19 cellular contexts compared by ENCODE assay signal in the genomic region with DNA sequence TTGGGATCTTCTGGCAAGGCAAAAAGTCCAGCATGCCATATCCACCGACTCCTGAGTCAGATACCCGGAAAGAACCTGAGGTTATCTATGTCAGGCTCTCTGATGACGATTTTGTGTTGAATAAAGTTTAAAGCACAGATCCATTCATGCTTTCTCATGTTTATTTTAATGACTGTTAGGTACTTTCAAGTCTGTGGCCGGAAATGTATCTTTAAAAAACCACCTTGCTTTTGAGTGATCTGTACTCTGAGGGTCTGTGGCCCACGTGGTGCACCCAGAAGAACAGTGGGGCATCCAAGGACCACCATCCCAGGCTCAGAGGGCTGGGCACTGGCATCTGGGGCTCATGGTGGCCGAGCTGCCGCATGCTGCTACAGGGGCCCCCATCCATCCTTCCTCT.
"Had no signal": no experiment of that assay in that cellular context is flagged by ENCODE, and none has a peak within 500 bp of the region (broad histone marks: within the 10 kb centered on the region; RNA-seq: fewer than 3 reads in every experiment).

No MANE protein-coding gene starts in this region.

- DNase-seq: activated CD4-positive, alpha-beta T cell treated with anti-CD3 and anti-CD28 coated beads, Interleukin-2, amount 10 ng/mL, durations not matched to agents 24 days and 14 days; activated CD8-positive, alpha-beta memory T cell treated with anti-CD3 and anti-CD28 coated beads, Interleukin-2, amount 10 ng/mL, durations not matched to agents 7 days and 5 days; activated gamma-delta T cell; activated naive CD4-positive, alpha-beta T cell treated with anti-CD3 and anti-CD28 coated beads, Interleukin-2, amount 50 U/mL, for 16 hours; activated naive CD8-positive, alpha-beta T cell treated with anti-CD3 and anti-CD28 coated beads, Interleukin-2, amount 50 U/mL, for 24 hours; activated T-cell treated with anti-CD3 and anti-CD28 coated beads for 4 hours; cerebellar nuclear complex; heart left ventricle; midbrain; retina; stimulated activated CD4-positive, alpha-beta T cell treated with anti-CD3 and anti-CD28 coated beads, Interleukin-2, amount 100 ng/mL, for 48 hours; stimulated activated CD8-positive, alpha-beta memory T cell treated with anti-CD3 and anti-CD28 coated beads, Interleukin-4, amount 100 ng/mL, for 48 hours; stimulated activated naive CD4-positive, alpha-beta T cell treated with Interleukin-2 at 50 U/mL for 16 hours had no signal

- H3K4me3 ChIP-seq: coronary artery, heart left ventricle, thoracic aorta had no signal

- H3K27ac ChIP-seq: coronary artery, heart left ventricle, thoracic aorta, VCaP had no signal

- ATAC-seq: activated CD4-positive, CD25-positive, alpha-beta regulatory T cell treated with anti-CD3 and anti-CD28 coated beads, Interleukin-2, amount 50 U/mL, for 24 hours; activated CD8-positive, alpha-beta memory T cell treated with anti-CD3 and anti-CD28 coated beads, Interleukin-2, amount 10 ng/mL, durations not matched to agents 7 days and 5 days; activated CD8-positive, alpha-beta T cell treated with anti-CD3 and anti-CD28 coated beads for 36 hours; activated naive CD8-positive, alpha-beta T cell treated with anti-CD3 and anti-CD28 coated beads, Interleukin-2, amount 50 U/mL, for 24 hours; heart left ventricle; natural killer cell treated with Interleukin-12 subunit alpha and Interleukin-12 subunit beta and Interleukin-15 and Interleukin-18, amount 100 ng/mL, for 72 hours had no signal

- H3K9me3 ChIP-seq: heart left ventricle, thoracic aorta had no signal

- H3K36me3 ChIP-seq: heart left ventricle, thoracic aorta had no signal
